In the genomic region with DNA sequence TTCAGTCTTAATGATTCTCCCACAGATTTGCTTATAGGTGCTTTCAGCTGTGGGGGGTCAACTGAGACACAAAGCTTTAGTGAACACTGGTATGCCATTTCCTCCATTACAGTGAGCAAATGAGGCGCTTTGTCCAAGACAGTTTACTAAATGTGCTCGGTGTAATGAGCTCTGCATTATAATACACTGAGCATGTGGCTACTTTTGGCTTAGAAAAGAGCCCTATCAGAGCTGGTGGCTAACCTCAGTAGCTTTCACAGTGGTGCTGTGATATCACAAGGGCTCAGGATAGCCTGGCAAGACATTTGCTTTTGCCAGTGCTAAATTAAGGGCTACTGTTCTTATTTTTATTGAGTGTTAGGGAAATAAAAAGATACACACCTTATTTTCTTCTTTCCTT, we compare ENCODE assay signal across 32 cellular contexts.
"Had no signal": no experiment of that assay in that cellular context is flagged by ENCODE, and none has a peak within 500 bp of the region (broad histone marks: within the 10 kb centered on the region; RNA-seq: fewer than 3 reads in every experiment).

No MANE protein-coding gene starts in this region.

- ATAC-seq: effector memory CD8-positive, alpha-beta T cell; gastroesophageal sphincter; mucosa of descending colon; pancreas; psoas muscle; stimulated activated memory B cell treated with anti-CD40 and anti-IgM and Interleukin-4, amounts not matched to agents 10 μg/mL and 1 μg/mL and 100 μg/mL, for 72 hours; stimulated activated naive CD8-positive, alpha-beta T cell treated with anti-CD3 and anti-CD28 coated beads, Interleukin-15, amount 100 ng/mL, for 72 hours had no signal

- H3K27ac ChIP-seq: adrenal gland, cardiac muscle cell, gastroesophageal sphincter, pancreas, psoas muscle, uterus, WERI-Rb-1 had no signal

- DNase-seq: activated CD4-positive, alpha-beta memory T cell treated with anti-CD3 and anti-CD28 coated beads for 36 hours; activated CD4-positive, alpha-beta T cell treated with anti-CD3 and anti-CD28 coated beads, Interleukin-2, amount 10 ng/mL, durations not matched to agents 24 days and 14 days; activated CD4-positive, CD25-positive, alpha-beta regulatory T cell treated with anti-CD3 and anti-CD28 coated beads, Interleukin-2, amount 50 U/mL, for 72 hours; activated CD8-positive, alpha-beta memory T cell treated with anti-CD3 and anti-CD28 coated beads, Interleukin-2, amount 50 U/mL, for 4 hours; activated effector memory CD4-positive, alpha-beta T cell treated with anti-CD3 and anti-CD28 coated beads, Interleukin-2, amount 50 U/mL, for 16 hours; activated naive CD4-positive, alpha-beta T cell treated with anti-CD3 and anti-CD28 coated beads for 36 hours; activated naive CD8-positive, alpha-beta T cell treated with anti-CD3 and anti-CD28 coated beads for 36 hours; activated T-cell treated with anti-CD3 and anti-CD28 coated beads, Interleukin-2, amount 50 U/mL, for 1 hour; adrenal gland; aorta; cortex of kidney; effector memory CD8-positive, alpha-beta T cell; erythroblast; head of caudate nucleus; hippocampal formation; immature natural killer cell; kidney; mucosa of descending colon; nephron progenitor cell; pancreas; psoas muscle; stimulated activated CD4-positive, alpha-beta T cell treated with anti-CD3 and anti-CD28 coated beads, Interleukin-1b, Interleukin-23, amount 100 ng/mL, for 48 hours; stimulated activated CD4-positive, alpha-beta T cell treated with anti-CD3 and anti-CD28 coated beads, Interleukin-4, amount 100 ng/mL, for 4 hours; stimulated activated CD8-positive, alpha-beta memory T cell treated with anti-CD3 and anti-CD28 coated beads, Interleukin-4, amount 100 ng/mL, for 48 hours; stimulated activated naive CD8-positive, alpha-beta T cell treated with anti-CD3 and anti-CD28 coated beads, Interleukin-15, amount 100 ng/mL, for 72 hours; substantia nigra; T-helper 1 cell; uterus; WERI-Rb-1 had no signal
